20 cellular contexts compared by ENCODE assay signal in genomic region chr1:20884513-20884912, GRCh38.
DNase-seq lines count a peak whose midpoint lies in the region; ATAC-seq, FAIRE-seq and TF ChIP-seq lines count a peak whose summit lies in the region.
"Had no signal": no experiment of that assay in that cellular context is flagged by ENCODE, and none has a peak within 500 bp of the region (broad histone marks: within the 10 kb centered on the region; RNA-seq: fewer than 3 reads in every experiment).

No MANE protein-coding gene starts in this region.

- peaks cover 52% of the 10 kb centered on the region for H3K4me1 ChIP-seq in A549
- peaks cover 0 to 16% (median 0%) of the 10 kb centered on the region in 4 donors for H3K4me1 ChIP-seq in right lobe of liver
- H3K4me1 ChIP-seq in ascending aorta = no peaks in the 10 kb centered on the region

- ATAC-seq in A549 (no peak), right lobe of liver (peak; percentile 53 to 87 (median 66))
- no peak for ATAC-seq in activated T-helper 17 cell treated with anti-CD3 and anti-CD28 coated beads, Interleukin-2, amount 50 U/mL, for 72 hours (replicated peaks)
- ATAC-seq: Panc1, Right ventricle myocardium inferior had no signal

- CTCF ChIA-PET in A549 (lab: Yijun Ruan, JAX) = no interaction called here

- H3K27ac Mint-ChIP-seq in activated T-helper 17 cell treated with anti-CD3 and anti-CD28 coated beads, Interleukin-2, amount 50 U/mL, for 72 hours = no peak overlapping the region
- H3K27ac Mint-ChIP-seq: B cell had no signal

- H3K9me3 Mint-ChIP-seq in activated T-helper 17 cell treated with anti-CD3 and anti-CD28 coated beads, Interleukin-2, amount 50 U/mL, for 72 hours = no peaks in the 10 kb centered on the region
- H3K9me3 Mint-ChIP-seq: IgD-negative memory B cell had no signal

- TF ChIP-seq EP300 in A549 (IDR thresholded peaks at IDR 0.05) = no peak

- H3K4me3 ChIP-seq in A549 (no peak overlapping the region), right lobe of liver (no peak overlapping the region), ascending aorta (no peak overlapping the region)

- TF ChIP-seq RAD21 in A549 (conservative IDR thresholded peaks at IDR 0.05 in 1 of 2, IDR thresholded peaks at IDR 0.05 in 1 of 2) = no peak

- no peak for TF ChIP-seq POLR2A in A549 (IDR thresholded peaks at IDR 0.05; ENCODE audit: low read length)
- no peak for TF ChIP-seq POLR2A in right lobe of liver (IDR thresholded peaks at IDR 0.05)
- TF ChIP-seq POLR2A in GM12891 (IDR thresholded peaks at IDR 0.05; ENCODE audit: low read depth, low read length) = no peak

- intact Hi-C loops in right lobe of liver (cut with DNase I) (no loop called here), ascending aorta (cut with DNase I) (no loop called here)

- H3K36me3 Mint-ChIP-seq in activated T-helper 17 cell treated with anti-CD3 and anti-CD28 coated beads, Interleukin-2, amount 50 U/mL, for 72 hours (ENCODE audit: low read depth) = peaks cover 32% of the 10 kb centered on the region

- no peak overlapping the region for H3K4me3 Mint-ChIP-seq in activated T-helper 17 cell treated with anti-CD3 and anti-CD28 coated beads, Interleukin-2, amount 50 U/mL, for 72 hours
- H3K4me3 Mint-ChIP-seq: B cell, IgD-negative memory B cell had no signal

- H3K27me3 Mint-ChIP-seq in activated T-helper 17 cell treated with anti-CD3 and anti-CD28 coated beads, Interleukin-2, amount 50 U/mL, for 72 hours = no peaks in the 10 kb centered on the region
- H3K27me3 Mint-ChIP-seq: B cell, IgD-negative memory B cell had no signal

- WGBS in A549 (ENCODE audit: missing lambda C conversion rate) = 92% methylated on average over 3 of the region's 3 CpGs
- 47% methylated on average over 3 of the region's 3 CpGs for WGBS in right lobe of liver (ENCODE audit: insufficient coverage, low coverage, low lambda C conversion rate, missing lambda C conversion rate)

- H3K27ac ChIP-seq in A549 (peak overlapping the region; percentile 38 to 60), VCaP (0 out of 2 replicates have a peak overlapping the region, but pooled peaks have one; percentile 15), right lobe of liver (peak overlapping the region in 1 of 3 donors; percentile 7), ascending aorta (no peak overlapping the region)

- H3K4me2 ChIP-seq in A549 = peak overlapping the region; percentile 26; the same call in 1 of the 3 replicates

- no peak for FAIRE-seq in A549 (lab: Jason Lieb, UNC)
- FAIRE-seq in GM12891 (lab: Jason Lieb, UNC) = no peak
- FAIRE-seq: H1 had no signal

- H3K27me3 ChIP-seq in right lobe of liver (no peaks in the 10 kb centered on the region), ascending aorta (no peaks in the 10 kb centered on the region)

- no peaks in the 10 kb centered on the region for H3K4me1 Mint-ChIP-seq in activated T-helper 17 cell treated with anti-CD3 and anti-CD28 coated beads, Interleukin-2, amount 50 U/mL, for 72 hours
- H3K4me1 Mint-ChIP-seq: B cell, IgD-negative memory B cell had no signal

- DNase-seq in A549 (ENCODE audit: low read depth in 1 of 2, low spot score in 1 of 2) (no peak), fibroblast of peridontal ligament (ENCODE audit: extremely low read depth) (peak; percentile 29), right lobe of liver (no peak), ascending aorta (ENCODE audit: low spot score in 2 of 2) (no peak), NCI-H1436 treated with DMSO at 0.1 percent for 48 hours (lab: John Stamatoyannopoulos, UW) (no peak), GM12891 (ENCODE audit: insufficient read length, low spot score) (no peak)
- DNase-seq: 8988T, DMS79 treated with DMSO at 0.1 percent for 48 hours, Kasumi-1, NCI-H1092 treated with DMSO at 0.1 percent for 48 hours, NCI-H2081, NCI-H446 treated with DMSO at 0.1 percent for 48 hours, NCI-H69 had no signal

- H3K9me3 ChIP-seq in A549 (no peaks in the 10 kb centered on the region), right lobe of liver (no peaks in the 10 kb centered on the region), ascending aorta (no peaks in the 10 kb centered on the region)

- H3K36me3 ChIP-seq in right lobe of liver (no peaks in the 10 kb centered on the region), ascending aorta (peaks cover 5 to 11% of the 10 kb centered on the region in 2 donors)

- POLR2A ChIA-PET in A549 (lab: Yijun Ruan, JAX) = no interaction called here

- TF ChIP-seq CTCF in A549 (IDR thresholded peaks at IDR 0.05) (no peak), VCaP (conservative IDR thresholded peaks at IDR 0.05) (no peak), right lobe of liver (IDR thresholded peaks at IDR 0.05) (no peak), ascending aorta (IDR thresholded peaks at IDR 0.05) (no peak)

TF ChIP-seq in A549, 52 proteins besides CTCF, POLR2A, EP300 and RAD21 (continues in another document):
- no peak for TF ChIP-seq BCL3 (IDR thresholded peaks at IDR 0.05)
- TF ChIP-seq MAZ (IDR thresholded peaks at IDR 0.05; ENCODE audit: borderline replicate concordance, low read depth, low read length) = no peak
- TF ChIP-seq NR3C1 (IDR thresholded peaks at IDR 0.05) = no peak
- TF ChIP-seq NPAS2 (CRISPR knock-in tag; IDR thresholded peaks at IDR 0.05; ENCODE audit: borderline replicate concordance) = no peak
- TF ChIP-seq ZNF302 (CRISPR knock-in tag; IDR thresholded peaks at IDR 0.05) = no peak
- no peak for TF ChIP-seq RNF2 (IDR thresholded peaks at IDR 0.05; ENCODE audit: borderline replicate concordance, low read depth)
- TF ChIP-seq TP53 (CRISPR knock-in tag; IDR thresholded peaks at IDR 0.05) = no peak
- TF ChIP-seq FOSB (CRISPR knock-in tag; IDR thresholded peaks at IDR 0.05) = no peak
- TF ChIP-seq RARB (CRISPR knock-in tag; IDR thresholded peaks at IDR 0.05) = no peak
- TF ChIP-seq RCOR1 (IDR thresholded peaks at IDR 0.05; ENCODE audit: low read depth, low read length) = no peak
- TF ChIP-seq MYC (IDR thresholded peaks at IDR 0.05; ENCODE audit: borderline replicate concordance, low read length) = no peak
- TF ChIP-seq BHLHE40 (IDR thresholded peaks at IDR 0.05; ENCODE audit: low read depth, low read length) = no peak
- TF ChIP-seq, protein P1, sequence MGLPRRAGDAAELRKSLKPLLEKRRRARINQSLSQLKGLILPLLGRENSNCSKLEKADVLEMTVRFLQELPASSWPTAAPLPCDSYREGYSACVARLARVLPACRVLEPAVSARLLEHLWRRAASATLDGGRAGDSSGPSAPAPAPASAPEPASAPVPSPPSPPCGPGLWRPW (IDR thresholded peaks at IDR 0.05) = no peak
- no peak for TF ChIP-seq ZSCAN20 (CRISPR knock-in tag; IDR thresholded peaks at IDR 0.05)
- no peak for TF ChIP-seq CHD4 (IDR thresholded peaks at IDR 0.05; ENCODE audit: borderline replicate concordance)
- TF ChIP-seq SREBF2 (IDR thresholded peaks at IDR 0.05) = no peak

TF ChIP-seq in GM12891, 5 proteins besides CTCF, POLR2A, EP300 and RAD21:
- TF ChIP-seq SPI1 (IDR thresholded peaks at IDR 0.05; ENCODE audit: low read depth, low read length) (no peak), POLR2AphosphoS5 (IDR thresholded peaks at IDR 0.05; ENCODE audit: low read depth, low read length) (no peak), TAF1 (IDR thresholded peaks at IDR 0.05; ENCODE audit: low read depth, low read length) (no peak), PAX5 (IDR thresholded peaks at IDR 0.05; ENCODE audit: insufficient read depth, low read length, severe bottlenecking) (no peak)

Comparison
In these comparisons a context has a peak if more than half of its experiments do, and no peak if none do; other contexts are left out.
1. ATAC-seq: peak in right lobe of liver (4 of 4); none in A549 (0 of 2) and activated T-helper 17 cell treated with anti-CD3 and anti-CD28 coated beads, Interleukin-2, amount 50 U/mL, for 72 hours (single experiment).
2. H3K27ac ChIP-seq: peak in A549 (2 of 2) and VCaP (single experiment); none in ascending aorta (0 of 2).